In genomic region chr17:48500435-48501426, GRCh38 we compare ENCODE assay signal across 17 cellular contexts. TPM values are rescaled to one million over a fixed set of nuclear protein-coding genes. Genes with fewer than 3 reads are reported as not detected.
DNase-seq lines count a peak whose midpoint lies in the region; ATAC-seq and TF ChIP-seq lines count a peak whose summit lies in the region.
"Had no signal": no experiment of that assay in that cellular context is flagged by ENCODE, and none has a peak within 500 bp of the region (broad histone marks: within the 10 kb centered on the region; RNA-seq: fewer than 3 reads in every experiment).

No MANE protein-coding gene starts in this region.

- peak; percentile 86 for ATAC-seq in GM23338
- peak; percentile 69 for ATAC-seq in gastroesophageal sphincter
- no peak for ATAC-seq in HG03196 (IDR thresholded peaks at IDR 0.05; ENCODE audit: unreplicated experiment)
- ATAC-seq: left cardiac atrium, T-helper 17 cell had no signal

- no peak overlapping the region for H3K27ac Mint-ChIP-seq in GM23338
- H3K27ac Mint-ChIP-seq: activated naive CD8-positive, alpha-beta T cell; IgD-negative memory B cell; T-helper 17 cell had no signal

- H3K27me3 Mint-ChIP-seq in GM23338 (ENCODE audit: insufficient read depth, low read depth, poor library complexity), result peaks cover 25% of the 10 kb centered on the region

- H3K9me2 ChIP-seq in GM23338 (ENCODE audit: insufficient read depth), result no peaks in the 10 kb centered on the region

- no peaks in the 10 kb centered on the region for H3F3A ChIP-seq in GM23338 (replicated peaks; ENCODE audit: low read depth)

- no peaks in the 10 kb centered on the region for H3K36me3 ChIP-seq in GM23338 (ENCODE audit: insufficient read depth)
- H3K36me3 ChIP-seq in OCI-LY3 (replicated peaks; ENCODE audit: low read depth, low read length), result no peaks in the 10 kb centered on the region
- no peaks in the 10 kb centered on the region for H3K36me3 ChIP-seq in gastroesophageal sphincter
- H3K36me3 ChIP-seq in rectal smooth muscle tissue (ENCODE audit: control insufficient read depth, insufficient read depth, low read length), result no peaks in the 10 kb centered on the region
- H3K36me3 ChIP-seq: HAP-1, stomach had no signal

- H3K4me3 ChIP-seq in GM23338 (no peak overlapping the region), OCI-LY3 (ENCODE audit: low read length) (no peak overlapping the region), gastroesophageal sphincter (no peak overlapping the region), rectal smooth muscle tissue (ENCODE audit: low read length) (no peak overlapping the region)
- H3K4me3 ChIP-seq: coronary artery, HAP-1, stomach had no signal

- DNase-seq in GM23338 (ENCODE audit: low spot score) (peak; percentile 68), T1000 (lab: John Stamatoyannopoulos, UW) (no peak), SIG-M5 (lab: John Stamatoyannopoulos, UW) (no peak)
- DNase-seq: activated CD8-positive, alpha-beta memory T cell treated with anti-CD3 and anti-CD28 coated beads for 24 hours; left cardiac atrium; NCI-H1930; stomach; T-helper 17 cell had no signal

- 66 to 72% methylated on average over 3 to 5 of the region's 12 CpGs for WGBS in gastroesophageal sphincter (ENCODE audit: low coverage in 1 of 2), 2 donors

- H3K9me3 ChIP-seq in OCI-LY3 (ENCODE audit: insufficient read depth, low read length) (no peaks in the 10 kb centered on the region), gastroesophageal sphincter (no peaks in the 10 kb centered on the region)
- H3K9me3 ChIP-seq: HAP-1, stomach had no signal

- H4K20me1 ChIP-seq in GM23338 (replicated peaks; ENCODE audit: insufficient read depth) (0 out of 2 replicates have a peak, but pooled peaks cover 2% of the 10 kb centered on the region), OCI-LY3 (ENCODE audit: insufficient read depth, low read length) (no peaks in the 10 kb centered on the region)

- no peaks in the 10 kb centered on the region for H3K36me3 Mint-ChIP-seq in GM23338 (ENCODE audit: low read depth)
- H3K36me3 Mint-ChIP-seq: activated naive CD8-positive, alpha-beta T cell; IgD-negative memory B cell had no signal

- H3K27ac ChIP-seq in GM23338 (ENCODE audit: low read depth), result no peak overlapping the region
- no peak overlapping the region for H3K27ac ChIP-seq in OCI-LY3 (ENCODE audit: low read length)
- H3K27ac ChIP-seq in gastroesophageal sphincter, result peak overlapping the region in 2 of 4 donors; percentile 31 to 50
- H3K27ac ChIP-seq in rectal smooth muscle tissue (ENCODE audit: low read depth, low read length), result peak overlapping the region; percentile 51
- H3K27ac ChIP-seq: coronary artery had no signal

- TF ChIP-seq CTCF in GM23338 (conservative IDR thresholded peaks at IDR 0.05; ENCODE audit: low read depth in 2 of 2), result peak; percentile 47 to 69
- TF ChIP-seq CTCF in OCI-LY3 (IDR thresholded peaks at IDR 0.05; ENCODE audit: low read depth, low read length), result peak; percentile 42; the same call in 1 of the 2 replicates
- TF ChIP-seq CTCF in gastroesophageal sphincter (IDR thresholded peaks at IDR 0.05), result peak in 3 of 4 experiments; percentile 20 to 37 (median 33)

- TF ChIP-seq EP300 in gastroesophageal sphincter (IDR thresholded peaks at IDR 0.05), result no peak

- H3K4me1 ChIP-seq in GM23338 (ENCODE audit: insufficient read depth), result peaks cover 20% of the 10 kb centered on the region; the same call in 1 of the 2 replicates
- H3K4me1 ChIP-seq in OCI-LY3 (ENCODE audit: low read length), result peaks cover 32% of the 10 kb centered on the region
- peaks cover 0 to 18% (median 0%) of the 10 kb centered on the region in 3 donors for H3K4me1 ChIP-seq in gastroesophageal sphincter
- peaks cover 20% of the 10 kb centered on the region for H3K4me1 ChIP-seq in rectal smooth muscle tissue (ENCODE audit: control insufficient read depth, insufficient read depth, low read length)
- H3K4me1 ChIP-seq: HAP-1 had no signal

- no peaks in the 10 kb centered on the region for H3K9me3 Mint-ChIP-seq in GM23338
- H3K9me3 Mint-ChIP-seq: IgD-negative memory B cell had no signal

- H3K4me2 ChIP-seq in GM23338 (no peak overlapping the region), OCI-LY3 (ENCODE audit: low read length) (no peak overlapping the region)

- H3K9ac ChIP-seq in OCI-LY3 (ENCODE audit: low read length) (no peak overlapping the region), rectal smooth muscle tissue (ENCODE audit: low read length) (no peak overlapping the region)

- H3K27me3 ChIP-seq in GM23338 (ENCODE audit: insufficient read depth), result peaks cover 75% of the 10 kb centered on the region
- H3K27me3 ChIP-seq in OCI-LY3 (ENCODE audit: low read depth, low read length), result no peaks in the 10 kb centered on the region
- H3K27me3 ChIP-seq in gastroesophageal sphincter, result no peaks in the 10 kb centered on the region
- H3K27me3 ChIP-seq in rectal smooth muscle tissue (ENCODE audit: control insufficient read depth, insufficient read depth, low read length), result no peaks in the 10 kb centered on the region

- H3K4me3 Mint-ChIP-seq in GM23338, result no peak overlapping the region
- H3K4me3 Mint-ChIP-seq: activated naive CD8-positive, alpha-beta T cell; IgD-negative memory B cell; T-helper 17 cell had no signal

- no peak for TF ChIP-seq POLR2A in gastroesophageal sphincter (IDR thresholded peaks at IDR 0.05)

- H3K79me2 ChIP-seq in GM23338 (replicated peaks; ENCODE audit: insufficient read depth), result no peaks in the 10 kb centered on the region
- no peaks in the 10 kb centered on the region for H3K79me2 ChIP-seq in OCI-LY3 (ENCODE audit: low read length)

- H3K4me1 Mint-ChIP-seq in GM23338, result peaks cover 31% of the 10 kb centered on the region
- H3K4me1 Mint-ChIP-seq: IgD-negative memory B cell had no signal

- no peak overlapping the region for H2AFZ ChIP-seq in GM23338
- H2AFZ ChIP-seq in OCI-LY3 (ENCODE audit: low read depth, low read length), result no peak overlapping the region

TF ChIP-seq in GM23338, 12 proteins besides CTCF, POLR2A, EP300 and RAD21 (continues in another document):
- TF ChIP-seq POLR2AphosphoS5 (IDR thresholded peaks at IDR 0.05; ENCODE audit: low read depth) (no peak), ZNF331 (CRISPR knock-in tag; IDR thresholded peaks at IDR 0.05; ENCODE audit: low read depth) (no peak), ZNF462 (CRISPR knock-in tag; IDR thresholded peaks at IDR 0.05) (no peak)

RNA-seq across cellular contexts. Expression of gene HOXB1, which starts 30.1 kb away (rescaled TPM):
- total RNA-seq in GM23338 (2014; rRNA removed; shearing (Covaris generic)), result not detected in 2 replicates
- polyA plus RNA-seq in GM23338 (2016; fragmentation: Nextera tagmentation; extraction: Ambion mirVana), result not detected in 2 replicates
- not detected for total RNA-seq in gastroesophageal sphincter
- total RNA-seq: left cardiac atrium, osteocyte, stomach, T-helper 17 cell had no signal
- polyA plus RNA-seq: IgD-negative memory B cell had no signal

RNA-seq across cellular contexts. Expression of gene HOXB2, which starts 44.2 kb away (rescaled TPM):
- not detected in 2 replicates for total RNA-seq in GM23338 (2014; rRNA removed; shearing (Covaris generic))
- polyA plus RNA-seq in GM23338 (2016; fragmentation: Nextera tagmentation; extraction: Ambion mirVana), result 0.37 TPM in 1 of 2 replicates, not detected in the other
- total RNA-seq in gastroesophageal sphincter, result 10 to 100 TPM; 28.7 to 65.2 (median 38.8) TPM
- total RNA-seq: osteocyte had no signal

Comparison
In these comparisons a context has a peak if more than half of its experiments do, and no peak if none do; other contexts are left out.
1. RNA of gene HOXB2, which starts 44.2 kb away (total RNA-seq): 28.7 to 65.2 TPM in gastroesophageal sphincter; not detected in GM23338; every median in the first group is over 10 times any median in the second.
2. Peak in every context shown above with its lines, with median percentiles within 50 percentile points of each other: CTCF ChIP-seq.